23 cellular contexts compared by ENCODE assay signal in the genomic region with DNA sequence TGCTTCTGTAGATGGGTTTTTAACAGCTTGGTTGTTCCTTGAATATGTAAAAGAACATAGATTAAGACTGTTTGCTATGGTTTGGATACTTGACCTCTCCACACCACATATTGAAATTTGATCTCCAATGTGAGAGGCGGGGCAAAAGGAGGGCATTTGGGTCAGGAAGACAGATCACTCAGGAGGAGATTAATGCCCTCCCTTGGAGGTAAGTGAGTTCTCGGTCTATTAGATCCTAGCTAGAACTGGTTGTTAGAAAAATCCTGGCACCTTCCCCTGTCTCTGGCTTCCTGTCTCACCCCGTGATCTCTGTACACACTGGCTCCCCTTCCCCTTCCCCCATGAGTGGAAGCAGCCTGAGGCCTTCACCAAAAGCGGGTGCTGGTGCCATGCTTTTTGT.
DNase-seq lines count a peak whose midpoint lies in the region; ATAC-seq and FAIRE-seq lines count a peak whose summit lies in the region.
"Had no signal": no experiment of that assay in that cellular context is flagged by ENCODE, and none has a peak within 500 bp of the region (broad histone marks: within the 10 kb centered on the region; RNA-seq: fewer than 3 reads in every experiment).

No MANE protein-coding gene starts in this region.

- ATAC-seq in HG02885 (IDR thresholded peaks at IDR 0.05; ENCODE audit: poor library complexity, unreplicated experiment) (no peak), HG03095 (IDR thresholded peaks at IDR 0.05; ENCODE audit: unreplicated experiment) (no peak)
- ATAC-seq: SK-N-SH treated with all-trans-retinoic acid at 6 μM for 48 hours had no signal

- H3K27me3 ChIP-seq in subcutaneous abdominal adipose tissue (ENCODE audit: control insufficient read depth in 5 of 5, insufficient read depth in 4 of 5, low read length in 5 of 5), result no peaks in the 10 kb centered on the region
- H3K27me3 ChIP-seq: tibial nerve had no signal

- peak; percentile 12 for DNase-seq in DMS53 (lab: John Stamatoyannopoulos, UW)
- DNase-seq in DMS53 treated with DMSO at 0.1 percent for 48 hours (lab: John Stamatoyannopoulos, UW; ENCODE audit: unreplicated experiment), result no peak
- DNase-seq in RCC 7860 (ENCODE audit: low spot score), result peak; percentile 9
- DNase-seq in left kidney (ENCODE audit: low read depth, low spot score), result peak; percentile 56
- DNase-seq in stimulated activated CD4-positive, alpha-beta T cell treated with anti-CD3 and anti-CD28 coated beads, Interleukin-4, amount 100 ng/mL, for 24 hours, result no peak
- DNase-seq: activated CD4-positive, CD25-positive, alpha-beta regulatory T cell treated with anti-CD3 and anti-CD28 coated beads, Interleukin-2, amount 50 U/mL, for 72 hours; activated naive CD4-positive, alpha-beta T cell treated with Interleukin-2 at 50 U/mL for 16 hours; activated T-cell treated with anti-CD3 and anti-CD28 coated beads, Interleukin-2, amount 50 U/mL, for 24 hours; amniotic stem cell; dermis blood vessel endothelial cell; EL; HCEC 1CT; head of caudate nucleus; NCI-H1417 treated with DMSO at 0.1 percent for 48 hours; stimulated activated naive CD4-positive, alpha-beta T cell; T-helper 9 cell had no signal

- H3K4me1 ChIP-seq in subcutaneous abdominal adipose tissue (ENCODE audit: control insufficient read depth in 5 of 5, insufficient read depth in 5 of 5, low read length in 5 of 5), result peaks cover 16 to 65% (median 58%) of the 10 kb centered on the region in 5 donors

- peak; percentile 57 for FAIRE-seq in RCC 7860 (lab: Jason Lieb, UNC)

- peak overlapping the region; percentile 1 for H3K27ac ChIP-seq in subcutaneous abdominal adipose tissue (ENCODE audit: low read depth, low read length)
- H3K27ac ChIP-seq: 22Rv1, RWPE1, tibial nerve had no signal

- H3K9me3 ChIP-seq in subcutaneous abdominal adipose tissue (ENCODE audit: control insufficient read depth in 5 of 5, low read length in 5 of 5), result no peaks in the 10 kb centered on the region
- H3K9me3 ChIP-seq: tibial nerve had no signal

- H3K4me3 ChIP-seq in subcutaneous abdominal adipose tissue (ENCODE audit: low read depth in 1 of 5, low read length in 5 of 5), result no peak overlapping the region
- H3K4me3 ChIP-seq: tibial nerve had no signal

- H3K36me3 ChIP-seq in subcutaneous abdominal adipose tissue (ENCODE audit: control insufficient read depth in 5 of 5, insufficient read depth in 5 of 5, low read length in 5 of 5), result no peaks in the 10 kb centered on the region
- H3K36me3 ChIP-seq: tibial nerve had no signal

- H3K9ac ChIP-seq in subcutaneous abdominal adipose tissue (ENCODE audit: low read length in 5 of 5), result no peak overlapping the region

Comparison
In these comparisons a context has a peak if more than half of its experiments do, and no peak if none do; other contexts are left out.
1. DNase-seq: peak in DMS53 (single experiment), RCC 7860 (single experiment) and left kidney (single experiment); none in DMS53 treated with DMSO at 0.1 percent for 48 hours (single experiment) and stimulated activated CD4-positive, alpha-beta T cell treated with anti-CD3 and anti-CD28 coated beads, Interleukin-4, amount 100 ng/mL, for 24 hours (single experiment).